10 cellular contexts compared by ENCODE assay signal in the genomic region with DNA sequence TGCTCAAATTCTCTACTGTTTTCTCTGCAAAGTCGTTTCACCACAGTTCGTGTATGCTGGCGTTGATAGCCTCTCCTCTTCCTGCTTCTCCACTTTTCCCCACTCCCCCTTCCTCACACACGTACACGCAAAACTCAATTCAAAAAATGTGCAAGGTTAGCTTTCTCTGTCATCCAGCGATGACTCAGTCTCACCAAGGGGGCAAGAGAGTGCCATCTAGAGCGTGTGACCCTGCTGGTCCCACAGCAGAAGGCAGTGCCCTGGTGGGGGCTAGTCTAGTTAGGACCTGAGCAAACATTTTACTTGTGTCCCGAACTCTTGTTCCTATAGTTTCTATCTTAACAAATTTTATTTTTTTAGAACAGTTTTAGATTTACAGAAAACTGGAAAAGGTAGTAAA.
DNase-seq lines count a peak whose midpoint lies in the region; ATAC-seq lines count a peak whose summit lies in the region.
"Had no signal": no experiment of that assay in that cellular context is flagged by ENCODE, and none has a peak within 500 bp of the region (broad histone marks: within the 10 kb centered on the region; RNA-seq: fewer than 3 reads in every experiment).

No MANE protein-coding gene starts in this region.

- peak; percentile 16 for DNase-seq in EH (ENCODE audit: low read depth)
- DNase-seq in Karpas-422, result peak; percentile 44
- no peak for DNase-seq in activated T-helper 1 cell treated with anti-CD3 and anti-CD28 coated beads, Interleukin-12 subunit alpha, Interleukin-12 subunit beta, Interleukin-2, Interleukin-4 antibody, amounts not matched to agents 30 ng/mL and 10 ng/mL and 1 ng/mL, durations not matched to agents 14 hours and 24 hours and 36 hours (ENCODE audit: low spot score)
- DNase-seq in naive B cell, result no peak
- DNase-seq in GM19240 (ENCODE audit: insufficient read length, low spot score), result no peak

- H3K27me3 ChIP-seq in Karpas-422 (ENCODE audit: low read length), result no peaks in the 10 kb centered on the region

- peaks cover 51% of the 10 kb centered on the region for H3K36me3 Mint-ChIP-seq in activated T-helper 1 cell treated with anti-CD3 and anti-CD28 coated beads, Interleukin-12 subunit alpha, Interleukin-12 subunit beta, Interleukin-2, Interleukin-4 antibody, amounts not matched to agents 30 ng/mL and 10 ng/mL and 1 ng/mL, durations not matched to agents 14 hours and 24 hours and 36 hours (ENCODE audit: low read depth)
- H3K36me3 Mint-ChIP-seq in naive B cell, result peaks cover 5 to 7% of the 10 kb centered on the region in 2 donors

- peak overlapping the region; percentile 47 for H3K4me3 Mint-ChIP-seq in activated T-helper 1 cell treated with anti-CD3 and anti-CD28 coated beads, Interleukin-12 subunit alpha, Interleukin-12 subunit beta, Interleukin-2, Interleukin-4 antibody, amounts not matched to agents 30 ng/mL and 10 ng/mL and 1 ng/mL, durations not matched to agents 14 hours and 24 hours and 36 hours
- peak overlapping the region in 5 of 8 donors; percentile 22 to 83 (median 67) for H3K4me3 Mint-ChIP-seq in naive B cell

- H3K9ac ChIP-seq in Karpas-422 (ENCODE audit: low read length), result no peak overlapping the region
- H3K9ac ChIP-seq: KMS-11 had no signal

- no peaks in the 10 kb centered on the region for H3K9me2 ChIP-seq in Karpas-422 (replicated peaks; ENCODE audit: insufficient read depth, low read length)

- no peaks in the 10 kb centered on the region for H3K79me2 ChIP-seq in Karpas-422 (ENCODE audit: low read length)

- ATAC-seq in naive B cell (ENCODE audit: low read depth in 2 of 2) (peak in 1 of 2 donors; percentile 44), GM21381 (IDR thresholded peaks at IDR 0.05; ENCODE audit: unreplicated experiment) (no peak), GM19395 (IDR thresholded peaks at IDR 0.05; ENCODE audit: unreplicated experiment) (no peak)

- no peaks in the 10 kb centered on the region for H4K20me1 ChIP-seq in Karpas-422 (ENCODE audit: insufficient read depth, low read depth, low read length)

- H3K36me3 ChIP-seq in Karpas-422 (ENCODE audit: insufficient read depth, low read length), result no peaks in the 10 kb centered on the region; the same call in 1 of the 2 replicates

- H3K4me3 ChIP-seq in Karpas-422 (ENCODE audit: low read length), result no peak overlapping the region
- H3K4me3 ChIP-seq: lung had no signal

- no peak overlapping the region for H3K27ac ChIP-seq in Karpas-422 (ENCODE audit: low read length)
- H3K27ac ChIP-seq: epithelial cell of prostate, KMS-11 had no signal

- no peaks in the 10 kb centered on the region for H3K9me3 Mint-ChIP-seq in activated T-helper 1 cell treated with anti-CD3 and anti-CD28 coated beads, Interleukin-12 subunit alpha, Interleukin-12 subunit beta, Interleukin-2, Interleukin-4 antibody, amounts not matched to agents 30 ng/mL and 10 ng/mL and 1 ng/mL, durations not matched to agents 14 hours and 24 hours and 36 hours
- peaks cover 0 to 3% (median 0%) of the 10 kb centered on the region in 7 donors for H3K9me3 Mint-ChIP-seq in naive B cell

- H3K27ac Mint-ChIP-seq in activated T-helper 1 cell treated with anti-CD3 and anti-CD28 coated beads, Interleukin-12 subunit alpha, Interleukin-12 subunit beta, Interleukin-2, Interleukin-4 antibody, amounts not matched to agents 30 ng/mL and 10 ng/mL and 1 ng/mL, durations not matched to agents 14 hours and 24 hours and 36 hours, result peak overlapping the region; percentile 88
- H3K27ac Mint-ChIP-seq in naive B cell, result peak overlapping the region in 3 of 6 donors; percentile 4 to 38 (median 24)

- intact Hi-C loops in activated T-helper 1 cell treated with anti-CD3 and anti-CD28 coated beads, Interleukin-12 subunit alpha, Interleukin-12 subunit beta, Interleukin-2, Interleukin-4 antibody, amounts not matched to agents 30 ng/mL and 10 ng/mL and 1 ng/mL, durations not matched to agents 14 hours and 24 hours and 36 hours (cut with micrococcal nuclease), result no loop called here

- peaks cover 24% of the 10 kb centered on the region for H3K4me1 ChIP-seq in Karpas-422 (ENCODE audit: low read length)

- no peaks in the 10 kb centered on the region for H3K9me3 ChIP-seq in Karpas-422 (ENCODE audit: low read length)

- H3K4me2 ChIP-seq in Karpas-422 (ENCODE audit: low read depth, low read length, poor library complexity, severe bottlenecking), result no peak overlapping the region
- H3K4me2 ChIP-seq: KMS-11 had no signal

- H3K27me3 Mint-ChIP-seq in activated T-helper 1 cell treated with anti-CD3 and anti-CD28 coated beads, Interleukin-12 subunit alpha, Interleukin-12 subunit beta, Interleukin-2, Interleukin-4 antibody, amounts not matched to agents 30 ng/mL and 10 ng/mL and 1 ng/mL, durations not matched to agents 14 hours and 24 hours and 36 hours (ENCODE audit: insufficient read depth), result no peaks in the 10 kb centered on the region
- no peaks in the 10 kb centered on the region for H3K27me3 Mint-ChIP-seq in naive B cell

- no peak overlapping the region for H2AFZ ChIP-seq in Karpas-422 (ENCODE audit: low read length)

- H3K4me1 Mint-ChIP-seq in activated T-helper 1 cell treated with anti-CD3 and anti-CD28 coated beads, Interleukin-12 subunit alpha, Interleukin-12 subunit beta, Interleukin-2, Interleukin-4 antibody, amounts not matched to agents 30 ng/mL and 10 ng/mL and 1 ng/mL, durations not matched to agents 14 hours and 24 hours and 36 hours (ENCODE audit: low read depth), result peaks cover 85% of the 10 kb centered on the region
- H3K4me1 Mint-ChIP-seq in naive B cell, result peaks cover 20 to 54% (median 50%) of the 10 kb centered on the region in 3 donors

Comparison
In these comparisons a context has a peak if more than half of its experiments do, and no peak if none do; other contexts are left out.
1. DNase-seq: peak in EH (single experiment) and Karpas-422 (single experiment); none in activated T-helper 1 cell treated with anti-CD3 and anti-CD28 coated beads, Interleukin-12 subunit alpha, Interleukin-12 subunit beta, Interleukin-2, Interleukin-4 antibody, amounts not matched to agents 30 ng/mL and 10 ng/mL and 1 ng/mL, durations not matched to agents 14 hours and 24 hours and 36 hours (single experiment), naive B cell (single experiment) and GM19240 (single experiment).